ENCODE assay signal across 8 cellular contexts in genomic region chr2:1854747-1855146, GRCh38.
A peak's percentile ranks its signal among the peaks of the same experiment; 100 is the strongest.
DNase-seq lines count a peak whose midpoint lies in the region; ATAC-seq and TF ChIP-seq lines count a peak whose summit lies in the region.

No MANE protein-coding gene starts in this region.

- peak; percentile 70 for DNase-seq in COR-L47 (lab: John Stamatoyannopoulos, UW)
- peak; percentile 85 for DNase-seq in NCI-H1105 treated with DMSO at 0.1 percent for 48 hours (lab: John Stamatoyannopoulos, UW)
- DNase-seq in astrocyte of the spinal cord (ENCODE audit: low read depth, low spot score): peak; percentile 79
- DNase-seq in iPS-NIHi11 (ENCODE audit: low spot score): peak; percentile 80
- no peak for DNase-seq in activated CD4-positive, alpha-beta T cell treated with anti-CD3 and anti-CD28 coated beads, Interleukin-2, amount 10 ng/mL, durations not matched to agents 24 days and 14 days
- DNase-seq in activated effector memory CD4-positive, alpha-beta T cell treated with anti-CD3 and anti-CD28 coated beads, Interleukin-2, amount 50 U/mL, for 16 hours: no peak

- peak overlapping the region; percentile 51 for H3K27ac ChIP-seq in temporal lobe (ENCODE audit: low read depth, low read length)

- TF ChIP-seq CTCF in astrocyte of the spinal cord (IDR thresholded peaks at IDR 0.05; ENCODE audit: low read depth, low read length): peak; percentile 69

- no peak overlapping the region for H3K4me3 Mint-ChIP-seq in activated CD4-positive, alpha-beta T cell treated with anti-CD3 and anti-CD28 coated beads, Interleukin-2, amount 10 ng/mL, durations not matched to agents 24 days and 14 days

- no peak overlapping the region for H3K27ac Mint-ChIP-seq in activated CD4-positive, alpha-beta T cell treated with anti-CD3 and anti-CD28 coated beads, Interleukin-2, amount 10 ng/mL, durations not matched to agents 24 days and 14 days

- intact Hi-C loops in activated CD4-positive, alpha-beta T cell treated with anti-CD3 and anti-CD28 coated beads, Interleukin-2, amount 10 ng/mL, durations not matched to agents 24 days and 14 days (cut with micrococcal nuclease): no loop called here

- peaks cover 3% of the 10 kb centered on the region for H3K4me1 Mint-ChIP-seq in activated CD4-positive, alpha-beta T cell treated with anti-CD3 and anti-CD28 coated beads, Interleukin-2, amount 10 ng/mL, durations not matched to agents 24 days and 14 days

- ATAC-seq in HG02642 (IDR thresholded peaks at IDR 0.05; ENCODE audit: poor library complexity, unreplicated experiment): no peak

- in situ Hi-C loops in astrocyte of the spinal cord (cut with HindIII; ENCODE audit: low sequenced_read_pairs): no loop called here

- H3K36me3 Mint-ChIP-seq in activated CD4-positive, alpha-beta T cell treated with anti-CD3 and anti-CD28 coated beads, Interleukin-2, amount 10 ng/mL, durations not matched to agents 24 days and 14 days (ENCODE audit: low read depth): no peaks in the 10 kb centered on the region

- peaks cover 25% of the 10 kb centered on the region for H3K27me3 Mint-ChIP-seq in activated CD4-positive, alpha-beta T cell treated with anti-CD3 and anti-CD28 coated beads, Interleukin-2, amount 10 ng/mL, durations not matched to agents 24 days and 14 days

- H3K4me3 ChIP-seq in astrocyte of the spinal cord (ENCODE audit: low read depth, low read length): peak overlapping the region; percentile 24

- H3K9me3 Mint-ChIP-seq in activated CD4-positive, alpha-beta T cell treated with anti-CD3 and anti-CD28 coated beads, Interleukin-2, amount 10 ng/mL, durations not matched to agents 24 days and 14 days: no peaks in the 10 kb centered on the region

Comparison
In these comparisons a context has a peak if more than half of its experiments do, and no peak if none do; other contexts are left out.
1. DNase-seq: peak in COR-L47 (single experiment), NCI-H1105 treated with DMSO at 0.1 percent for 48 hours (single experiment), astrocyte of the spinal cord (single experiment) and iPS-NIHi11 (single experiment); none in activated CD4-positive, alpha-beta T cell treated with anti-CD3 and anti-CD28 coated beads, Interleukin-2, amount 10 ng/mL, durations not matched to agents 24 days and 14 days (single experiment) and activated effector memory CD4-positive, alpha-beta T cell treated with anti-CD3 and anti-CD28 coated beads, Interleukin-2, amount 50 U/mL, for 16 hours (single experiment).